10 cellular contexts compared by ENCODE assay signal in genomic region chr17:74369221-74369620, GRCh38. TPM values are rescaled to one million over a fixed set of nuclear protein-coding genes. Genes with fewer than 3 reads are reported as not detected.
DNase-seq lines count a peak whose midpoint lies in the region; ATAC-seq and TF ChIP-seq lines count a peak whose summit lies in the region.
"Had no signal": no experiment of that assay in that cellular context is flagged by ENCODE, and none has a peak within 500 bp of the region (broad histone marks: within the 10 kb centered on the region; RNA-seq: fewer than 3 reads in every experiment).

No MANE protein-coding gene starts in this region.

- H3K27ac ChIP-seq in lung (ENCODE audit: low read depth in 1 of 2, low read length in 1 of 2) (no peak overlapping the region), stomach (no peak overlapping the region), uterus (no peak overlapping the region)

- H3K4me1 ChIP-seq in lung (ENCODE audit: control insufficient read depth in 2 of 2, insufficient read depth in 2 of 2, low read length in 2 of 2) (peaks cover 0 to 5% of the 10 kb centered on the region in 2 donors), stomach (peaks cover 4 to 26% (median 19%) of the 10 kb centered on the region in 4 donors), uterus (no peaks in the 10 kb centered on the region)

- H3K9me3 ChIP-seq in lung (ENCODE audit: control insufficient read depth in 2 of 2, insufficient read depth in 1 of 2, low read length in 1 of 2) = no peaks in the 10 kb centered on the region
- H3K9me3 ChIP-seq in stomach = no peaks in the 10 kb centered on the region
- no peaks in the 10 kb centered on the region for H3K9me3 ChIP-seq in uterus

- intact Hi-C loops in stomach (cut with DNase I; ENCODE audit: low total_unique reads) = loop anchor here (5.0 kb wide), 1 partner anchor 167 kb away; the partner anchor contains the start of gene RPL38
- intact Hi-C loops in uterus (cut with DNase I; ENCODE audit: low total_unique reads) = no loop called here

- TF ChIP-seq EP300 in stomach (IDR thresholded peaks at IDR 0.05) = no peak

- 16 to 17% methylated on average over 10 of the region's 10 CpGs for WGBS in lung, 2 donors
- WGBS in stomach, 5 donors = 22 to 36% (median 25%) methylated on average over 10 of the region's 10 CpGs

- H3K4me3 ChIP-seq in lung (no peak overlapping the region), stomach (peak overlapping the region in 1 of 4 donors; percentile 10), uterus (no peak overlapping the region)

- TF ChIP-seq CTCF in lung (IDR thresholded peaks at IDR 0.05; ENCODE audit: control extremely low read depth, extremely low read depth) = no peak
- no peak for TF ChIP-seq CTCF in stomach (IDR thresholded peaks at IDR 0.05)
- no peak for TF ChIP-seq CTCF in uterus (IDR thresholded peaks at IDR 0.05)

- no peaks in the 10 kb centered on the region for H3K27me3 ChIP-seq in lung (ENCODE audit: control insufficient read depth, insufficient read depth)
- H3K27me3 ChIP-seq in stomach = peaks cover 0 to 37% (median 13%) of the 10 kb centered on the region in 3 donors
- no peaks in the 10 kb centered on the region for H3K27me3 ChIP-seq in uterus

- TF ChIP-seq POLR2A in stomach (IDR thresholded peaks at IDR 0.05) (no peak), uterus (IDR thresholded peaks at IDR 0.05) (no peak)

- ATAC-seq in lung (ENCODE audit: insufficient read depth, low FRiP score) (no peak), GM21786 (IDR thresholded peaks at IDR 0.05; ENCODE audit: unreplicated experiment) (no peak)

- peak; percentile 16 for DNase-seq in activated CD4-positive, CD25-positive, alpha-beta regulatory T cell treated with anti-CD3 and anti-CD28 coated beads, Interleukin-2, amount 50 U/mL, for 16 hours (ENCODE audit: low read depth, low spot score)
- no peak for DNase-seq in activated CD4-positive, CD25-positive, alpha-beta regulatory T cell treated with anti-CD3 and anti-CD28 coated beads, Interleukin-2, amount 50 U/mL, for 72 hours
- DNase-seq in activated T-cell treated with anti-CD3 and anti-CD28 coated beads for 24 hours (ENCODE audit: low read depth) (peak; percentile 47), lung (ENCODE audit: low spot score) (peak; percentile 48), stomach (peak; percentile 44), uterus (no peak), T1000 (lab: John Stamatoyannopoulos, UW) (no peak)

- no peaks in the 10 kb centered on the region for H3K36me3 ChIP-seq in lung (ENCODE audit: control insufficient read depth in 2 of 2, insufficient read depth in 2 of 2, low read length in 2 of 2)
- H3K36me3 ChIP-seq in stomach = no peaks in the 10 kb centered on the region
- H3K36me3 ChIP-seq in uterus = no peaks in the 10 kb centered on the region

RNA-seq across cellular contexts. Expression of gene GPR142, which starts 1.9 kb away (rescaled TPM):
- total RNA-seq in lung = not detected
- under 1 TPM in 1 of 2 donors, not detected in 1; 0.03 TPM for polyA plus RNA-seq in lung
- total RNA-seq in stomach = not detected
- polyA plus RNA-seq in stomach = not detected
- total RNA-seq in uterus = under 1 TPM in 1 of 4 donors, not detected in 3; 0.73 TPM
- total RNA-seq: renal cortical epithelial cell had no signal
- polyA plus RNA-seq: AG04450 had no signal

RNA-seq across cellular contexts. Expression of gene BTBD17, which starts 7.6 kb away (rescaled TPM):
- total RNA-seq in lung (under 1 TPM in 1 of 2 donors, not detected in 1; 0.17 TPM), stomach (not detected), uterus (under 1 TPM in 1 of 4 donors, not detected in 3; 0.14 TPM)
- polyA plus RNA-seq in lung (not detected), stomach (not detected)
- total RNA-seq: renal cortical epithelial cell had no signal
- polyA plus RNA-seq: AG04450 had no signal

RNA-seq across cellular contexts. Expression of gene KIF19, which starts 43.2 kb away (rescaled TPM):
- total RNA-seq in lung (10 to 100 TPM in 1 of 2 donors, 1 to 10 TPM in 1; 8.9 to 12.7 TPM), stomach (10 to 100 TPM in 1 of 5 donors, under 1 TPM in 1, not detected in 3; 0.58 to 44.3 TPM), uterus (10 to 100 TPM in 1 of 4 donors, 1 to 10 TPM in 2, not detected in 1; 1.7 to 20.7 (median 4.8) TPM)
- polyA plus RNA-seq in lung (1 to 10 TPM; 4.2 to 4.5 TPM), stomach (under 1 TPM; 0.20 to 0.62 (median 0.46) TPM)
- total RNA-seq: renal cortical epithelial cell had no signal
- polyA plus RNA-seq: AG04450 had no signal

Comparison
In these comparisons a context has a peak if more than half of its experiments do, and no peak if none do; other contexts are left out.
1. DNase-seq: peak in activated CD4-positive, CD25-positive, alpha-beta regulatory T cell treated with anti-CD3 and anti-CD28 coated beads, Interleukin-2, amount 50 U/mL, for 16 hours (single experiment), activated T-cell treated with anti-CD3 and anti-CD28 coated beads for 24 hours (single experiment), lung (single experiment) and stomach (single experiment); none in activated CD4-positive, CD25-positive, alpha-beta regulatory T cell treated with anti-CD3 and anti-CD28 coated beads, Interleukin-2, amount 50 U/mL, for 72 hours (single experiment), uterus (0 of 2) and T1000 (single experiment).